In genomic region chr10:93221171-93221496, GRCh38 we compare ENCODE assay signal across 1 cellular context.
TF ChIP-seq lines count a peak whose summit lies in the region.

No MANE protein-coding gene starts in this region.

TF ChIP-seq in H1, 55 proteins besides CTCF, POLR2A, EP300 and RAD21:
- TF ChIP-seq CHD7 (IDR thresholded peaks at IDR 0.05; ENCODE audit: insufficient replicate concordance, low read length) (no peak), HDAC6 (IDR thresholded peaks at IDR 0.05; ENCODE audit: low read depth, low read length) (no peak), ATF3 (IDR thresholded peaks at IDR 0.05; ENCODE audit: insufficient read depth, low read depth, low read length) (no peak), EGR1 (IDR thresholded peaks at IDR 0.05; ENCODE audit: borderline replicate concordance, low read depth, low read length) (no peak), KDM4A (IDR thresholded peaks at IDR 0.05; ENCODE audit: low read depth, low read length, severe bottlenecking) (no peak), ATF2 (IDR thresholded peaks at IDR 0.05; ENCODE audit: low read length) (no peak), TCF12 (IDR thresholded peaks at IDR 0.05; ENCODE audit: low read depth, low read length) (no peak)
TF ChIP-seq in H1: peak in this region for 0.
